Comparison of ENCODE assay signal across 8 cellular contexts in genomic region chr12:89350260-89350659, GRCh38. TPM values are rescaled to one million over a fixed set of nuclear protein-coding genes. Genes with fewer than 3 reads are reported as not detected.
DNase-seq lines count a peak whose midpoint lies in the region; ATAC-seq, FAIRE-seq and TF ChIP-seq lines count a peak whose summit lies in the region.

No MANE protein-coding gene starts in this region.

- DNase-seq in CD4-positive, CD25-positive, alpha-beta regulatory T cell: no peak
- DNase-seq in NCI-H69 (lab: John Stamatoyannopoulos, UW): peak; percentile 41
- DNase-seq in endodermal cell: no peak
- DNase-seq in neural progenitor cell (ENCODE audit: low spot score): peak; percentile 33
- DNase-seq in NCI-H2081 treated with DMSO at 0.1 percent for 48 hours (lab: John Stamatoyannopoulos, UW): no peak
- DNase-seq in D721Med (ENCODE audit: insufficient read length, low spot score): no peak

- peak overlapping the region in 2 of 3 donors; percentile 84 to 85 for H3K27ac Mint-ChIP-seq in CD4-positive, CD25-positive, alpha-beta regulatory T cell
- H3K27ac Mint-ChIP-seq in endodermal cell (peak overlapping the region; percentile 99), neural progenitor cell (peak overlapping the region; percentile 84)

- H3K4me3 ChIP-seq in CD4-positive, CD25-positive, alpha-beta regulatory T cell (ENCODE audit: low read depth, low read length): peak overlapping the region; percentile 84
- H3K4me3 ChIP-seq in endodermal cell (ENCODE audit: low read length) (peak overlapping the region; percentile 98), neural progenitor cell (peak overlapping the region; percentile 68)

- no peaks in the 10 kb centered on the region for H3K9me3 Mint-ChIP-seq in CD4-positive, CD25-positive, alpha-beta regulatory T cell
- H3K9me3 Mint-ChIP-seq in endodermal cell: no peaks in the 10 kb centered on the region
- H3K9me3 Mint-ChIP-seq in neural progenitor cell: no peaks in the 10 kb centered on the region

- peak overlapping the region; percentile 94 to 98 (median 96) for H3K4me3 Mint-ChIP-seq in CD4-positive, CD25-positive, alpha-beta regulatory T cell
- H3K4me3 Mint-ChIP-seq in endodermal cell: peak overlapping the region; percentile 98
- peak overlapping the region; percentile 97 for H3K4me3 Mint-ChIP-seq in neural progenitor cell

- peaks cover 72% of the 10 kb centered on the region for H3K4me1 ChIP-seq in CD4-positive, CD25-positive, alpha-beta regulatory T cell (ENCODE audit: control insufficient read depth, insufficient read depth, low read length, poor library complexity, severe bottlenecking)
- H3K4me1 ChIP-seq in endodermal cell (ENCODE audit: control insufficient read depth, insufficient read depth, low read length) (peaks cover 12% of the 10 kb centered on the region), neural progenitor cell (peaks cover 60% of the 10 kb centered on the region)

- H3K79me2 ChIP-seq in neural progenitor cell (ENCODE audit: low read depth): peaks cover 31% of the 10 kb centered on the region

- no peaks in the 10 kb centered on the region for H3K9me3 ChIP-seq in CD4-positive, CD25-positive, alpha-beta regulatory T cell (ENCODE audit: control insufficient read depth in 2 of 2, low read length in 2 of 2)
- H3K9me3 ChIP-seq in endodermal cell (ENCODE audit: control insufficient read depth, low read length): no peaks in the 10 kb centered on the region
- H3K9me3 ChIP-seq in neural progenitor cell (ENCODE audit: low read depth): no peaks in the 10 kb centered on the region

- TF ChIP-seq CTCF in endodermal cell (conservative IDR thresholded peaks at IDR 0.05) (no peak), neural progenitor cell (IDR thresholded peaks at IDR 0.05) (no peak), D721Med (IDR thresholded peaks at IDR 0.05; ENCODE audit: insufficient read depth, missing control alignments) (no peak)

- H3K27me3 ChIP-seq in CD4-positive, CD25-positive, alpha-beta regulatory T cell (ENCODE audit: control insufficient read depth, insufficient read depth, low read length): no peaks in the 10 kb centered on the region
- H3K27me3 ChIP-seq in endodermal cell (ENCODE audit: control insufficient read depth, insufficient read depth, low read length, poor library complexity, severe bottlenecking) (no peaks in the 10 kb centered on the region), neural progenitor cell (peaks cover 61% of the 10 kb centered on the region)

- peaks cover 16 to 71% (median 46%) of the 10 kb centered on the region in 4 donors for H3K4me1 Mint-ChIP-seq in CD4-positive, CD25-positive, alpha-beta regulatory T cell
- peaks cover 48% of the 10 kb centered on the region for H3K4me1 Mint-ChIP-seq in endodermal cell
- H3K4me1 Mint-ChIP-seq in neural progenitor cell: peaks cover 52% of the 10 kb centered on the region

- peaks cover 20% of the 10 kb centered on the region for H3K27me3 Mint-ChIP-seq in CD4-positive, CD25-positive, alpha-beta regulatory T cell
- H3K27me3 Mint-ChIP-seq in endodermal cell (ENCODE audit: insufficient read depth) (no peaks in the 10 kb centered on the region), neural progenitor cell (ENCODE audit: insufficient read depth, low read depth) (peaks cover 11% of the 10 kb centered on the region)

- H3K36me3 Mint-ChIP-seq in CD4-positive, CD25-positive, alpha-beta regulatory T cell: no peaks in the 10 kb centered on the region
- peaks cover 42% of the 10 kb centered on the region for H3K36me3 Mint-ChIP-seq in endodermal cell (ENCODE audit: low read depth)
- peaks cover 30% of the 10 kb centered on the region for H3K36me3 Mint-ChIP-seq in neural progenitor cell

- H3K27ac ChIP-seq in CD4-positive, CD25-positive, alpha-beta regulatory T cell (ENCODE audit: insufficient read depth, low read length, poor library complexity, severe bottlenecking): no peak overlapping the region
- H3K27ac ChIP-seq in endodermal cell (ENCODE audit: low read depth, low read length): peak overlapping the region; percentile 69
- H3K27ac ChIP-seq in neural progenitor cell: no peak overlapping the region

- H4K20me1 ChIP-seq in neural progenitor cell (ENCODE audit: low read depth): peaks cover 51% of the 10 kb centered on the region

- ATAC-seq in CD4-positive, CD25-positive, alpha-beta regulatory T cell (ENCODE audit: low read depth in 2 of 2): no peak
- ATAC-seq in GM18498 (IDR thresholded peaks at IDR 0.05; ENCODE audit: unreplicated experiment) (no peak), GM18520 (IDR thresholded peaks at IDR 0.05; ENCODE audit: unreplicated experiment) (no peak)

- FAIRE-seq in D721Med (lab: Jason Lieb, UNC): no peak

- H3K4me2 ChIP-seq in neural progenitor cell: peak overlapping the region; percentile 97

- H3K36me3 ChIP-seq in CD4-positive, CD25-positive, alpha-beta regulatory T cell (ENCODE audit: control insufficient read depth, insufficient read depth, low read length): no peaks in the 10 kb centered on the region
- peaks cover 37% of the 10 kb centered on the region for H3K36me3 ChIP-seq in endodermal cell (ENCODE audit: control insufficient read depth, insufficient read depth, low read length)
- H3K36me3 ChIP-seq in neural progenitor cell: no peaks in the 10 kb centered on the region

- 0 to 2% methylated on average over 8 of the region's 8 CpGs for WGBS in endodermal cell (ENCODE audit: insufficient coverage in 1 of 2, insufficient read length in 1 of 2), 2 experiments

- H2AFZ ChIP-seq in neural progenitor cell (replicated peaks): no peak overlapping the region

- H3F3A ChIP-seq in neural progenitor cell (ENCODE audit: low read depth): peaks cover 86% of the 10 kb centered on the region

- H3K9ac ChIP-seq in endodermal cell (ENCODE audit: extremely low read depth, low read length, poor library complexity, severe bottlenecking) (peak overlapping the region; percentile 96), neural progenitor cell (no peak overlapping the region)

RNA-seq across cellular contexts. Expression of gene DUSP6, which starts 2.0 kb away (rescaled TPM):
- 19.0 TPM for total RNA-seq in CD4-positive, CD25-positive, alpha-beta regulatory T cell
- polyA plus RNA-seq in CD4-positive, CD25-positive, alpha-beta regulatory T cell: 10 to 100 TPM in 3 of 4 donors, 1 to 10 TPM in 1; 8.8 to 27.1 (median 13.4) TPM
- total RNA-seq in endodermal cell (100 to 1,000 TPM in 1 of 2 donors, 10 to 100 TPM in 1; 85.9 to 123 TPM), neural progenitor cell (ENCODE audit: low replicate concordance) (12.5 and 23.6 TPM in 2 replicates)
- polyA plus RNA-seq in endodermal cell (2013, experiment 1 of 2): 98.6 TPM
- polyA plus RNA-seq in endodermal cell (2013, experiment 2 of 2): 99.0 TPM

Comparison
In these comparisons a context has a peak if more than half of its experiments do, and no peak if none do; other contexts are left out.
1. DNase-seq: peak in NCI-H69 (single experiment) and neural progenitor cell (single experiment); none in CD4-positive, CD25-positive, alpha-beta regulatory T cell (0 of 3), endodermal cell (single experiment), NCI-H2081 treated with DMSO at 0.1 percent for 48 hours (single experiment) and D721Med (single experiment).
2. Peak in every context shown above with its lines, with median percentiles within 50 percentile points of each other: H3K4me3 ChIP-seq, H3K27ac Mint-ChIP-seq and H3K4me3 Mint-ChIP-seq.